ENCODE assay signal across 10 cellular contexts in genomic region chr4:157014621-157015591, GRCh38. TPM values are rescaled to one million over a fixed set of nuclear protein-coding genes. Genes with fewer than 3 reads are reported as not detected.
A peak's percentile ranks its signal among the peaks of the same experiment; 100 is the strongest.
DNase-seq lines count a peak whose midpoint lies in the region; ATAC-seq, FAIRE-seq and TF ChIP-seq lines count a peak whose summit lies in the region.
"Had no signal": no experiment of that assay in that cellular context is flagged by ENCODE, and none has a peak within 500 bp of the region (broad histone marks: within the 10 kb centered on the region; RNA-seq: fewer than 3 reads in every experiment).

No MANE protein-coding gene starts in this region.

- H3K9me3 ChIP-seq in HUES6 (ENCODE audit: control insufficient read depth, insufficient read depth, low read depth, low read length) (no peaks in the 10 kb centered on the region), astrocyte (ENCODE audit: insufficient read depth, low read depth, low read length) (no peaks in the 10 kb centered on the region), mesenchymal stem cell (ENCODE audit: control insufficient read depth, low read length) (no peaks in the 10 kb centered on the region)

- H3K18ac ChIP-seq in mesenchymal stem cell (ENCODE audit: low read depth in 1 of 2, low read length in 2 of 2) = peak overlapping the region; percentile 2 to 67

- H2BK120ac ChIP-seq in mesenchymal stem cell (ENCODE audit: low read depth, low read length) = no peak overlapping the region

- H2BK5ac ChIP-seq in mesenchymal stem cell (ENCODE audit: low read depth, low read length, poor library complexity, severe bottlenecking) = no peak overlapping the region

- H3K79me2 ChIP-seq in astrocyte (ENCODE audit: insufficient read depth, low read length) = no peaks in the 10 kb centered on the region

- H3K14ac ChIP-seq in mesenchymal stem cell (ENCODE audit: low read length in 2 of 2) = no peak overlapping the region

- no peaks in the 10 kb centered on the region for H4K20me1 ChIP-seq in astrocyte (ENCODE audit: insufficient read depth, low read length)

- H4K8ac ChIP-seq in mesenchymal stem cell (ENCODE audit: low read length) = no peak overlapping the region

- H3K4me3 ChIP-seq in HUES6 (ENCODE audit: low read depth, low read length) (0 out of 2 replicates have a peak overlapping the region, but pooled peaks have one; percentile 10), astrocyte (ENCODE audit: insufficient read depth, low read depth, low read length) (no peak overlapping the region), mesenchymal stem cell (ENCODE audit: insufficient read depth in 1 of 2, low read depth in 1 of 2, low read length in 2 of 2) (peak overlapping the region in 1 of 2 experiments; percentile 6)

- H3K27me3 Mint-ChIP-seq in astrocyte (ENCODE audit: low read depth, unreplicated experiment) = no peaks in the 10 kb centered on the region
- H3K27me3 Mint-ChIP-seq: naive thymus-derived CD8-positive, alpha-beta T cell had no signal

- H2BK12ac ChIP-seq in mesenchymal stem cell (ENCODE audit: low read length in 2 of 2) = peak overlapping the region in 1 of 2 experiments; percentile 45

- peak; percentile 60 for DNase-seq in GM03348 (ENCODE audit: low spot score)
- DNase-seq in astrocyte (ENCODE audit: low read depth) = peak; percentile 97
- peak; percentile 91 for DNase-seq in mesenchymal stem cell
- DNase-seq in AML-193 (lab: John Stamatoyannopoulos, UW) = no peak
- no peak for DNase-seq in effector CD8-positive, alpha-beta T cell (lab: John Stamatoyannopoulos, UW)
- DNase-seq in NCI-H748 (lab: John Stamatoyannopoulos, UW; ENCODE audit: unreplicated experiment) = no peak
- DNase-seq: naive thymus-derived CD8-positive, alpha-beta T cell had no signal

- H2BK15ac ChIP-seq in mesenchymal stem cell (ENCODE audit: low read depth, poor library complexity, severe bottlenecking) = no peak overlapping the region

- H3K36me3 ChIP-seq in HUES6 (ENCODE audit: control insufficient read depth, insufficient read depth, low read length) (no peaks in the 10 kb centered on the region), astrocyte (ENCODE audit: insufficient read depth, low read length) (no peaks in the 10 kb centered on the region), mesenchymal stem cell (ENCODE audit: control insufficient read depth in 1 of 2, insufficient read depth in 2 of 2, low read depth in 1 of 2, low read length in 2 of 2) (no peaks in the 10 kb centered on the region)

- H3K23ac ChIP-seq in mesenchymal stem cell (ENCODE audit: low read length in 2 of 2) = no peak overlapping the region

- no peak overlapping the region for H3K4ac ChIP-seq in mesenchymal stem cell (ENCODE audit: low read depth in 1 of 2, low read length in 2 of 2)

- H3K9me3 Mint-ChIP-seq in astrocyte (ENCODE audit: unreplicated experiment) = no peaks in the 10 kb centered on the region

- H3K9ac ChIP-seq in HUES6 (ENCODE audit: low read length) = no peak overlapping the region
- no peak overlapping the region for H3K9ac ChIP-seq in astrocyte (ENCODE audit: low read length)
- peak overlapping the region; percentile 29 for H3K9ac ChIP-seq in mesenchymal stem cell (ENCODE audit: low read length)

- H3K27ac ChIP-seq in HUES6 (ENCODE audit: low read depth, low read length) = no peak overlapping the region
- H3K27ac ChIP-seq in astrocyte (ENCODE audit: low read depth, low read length) = peak overlapping the region; percentile 55
- H3K27ac ChIP-seq in mesenchymal stem cell (ENCODE audit: low read length, poor library complexity, severe bottlenecking) = peak overlapping the region; percentile 62

- H3K4me2 ChIP-seq in astrocyte (ENCODE audit: low read length) (peak overlapping the region; percentile 66), mesenchymal stem cell (ENCODE audit: low read length, poor library complexity, severe bottlenecking) (peak overlapping the region; percentile 26)

- ATAC-seq in GM19395 (IDR thresholded peaks at IDR 0.05; ENCODE audit: unreplicated experiment) = no peak
- ATAC-seq: naive thymus-derived CD8-positive, alpha-beta T cell had no signal

- H3K27me3 ChIP-seq in HUES6 (ENCODE audit: control insufficient read depth, insufficient read depth, low read length) (no peaks in the 10 kb centered on the region), astrocyte (ENCODE audit: insufficient read depth, low read length) (no peaks in the 10 kb centered on the region), mesenchymal stem cell (ENCODE audit: control insufficient read depth in 1 of 2, insufficient read depth in 1 of 2, low read length in 2 of 2) (no peaks in the 10 kb centered on the region)

- H4K91ac ChIP-seq in mesenchymal stem cell (ENCODE audit: low read length) = no peak overlapping the region

- H3K4me1 Mint-ChIP-seq in astrocyte (ENCODE audit: low read depth, unreplicated experiment) = peaks cover 32% of the 10 kb centered on the region
- H3K4me1 Mint-ChIP-seq: naive thymus-derived CD8-positive, alpha-beta T cell had no signal

- H3K27ac Mint-ChIP-seq in astrocyte (ENCODE audit: unreplicated experiment) = peak overlapping the region; percentile 84
- H3K27ac Mint-ChIP-seq: naive thymus-derived CD8-positive, alpha-beta T cell had no signal

- H2AK5ac ChIP-seq in mesenchymal stem cell (ENCODE audit: low read length, severe bottlenecking) = no peak overlapping the region

- H3K79me1 ChIP-seq in mesenchymal stem cell (replicated peaks; ENCODE audit: low read length, poor library complexity, severe bottlenecking) = no peaks in the 10 kb centered on the region

- WGBS in mesenchymal stem cell = 59% methylated on average over 12 of the region's 13 CpGs

- peak overlapping the region; percentile 18 for H2AFZ ChIP-seq in astrocyte (ENCODE audit: low read depth, low read length)
- H2AFZ ChIP-seq in mesenchymal stem cell (ENCODE audit: low read depth, low read length) = no peak overlapping the region

- H3K4me1 ChIP-seq in HUES6 (ENCODE audit: control insufficient read depth, insufficient read depth, low read length) = peaks cover 10% of the 10 kb centered on the region
- peaks cover 25% of the 10 kb centered on the region for H3K4me1 ChIP-seq in astrocyte (ENCODE audit: insufficient read depth, low read length)
- peaks cover 4% of the 10 kb centered on the region for H3K4me1 ChIP-seq in mesenchymal stem cell (ENCODE audit: control insufficient read depth, insufficient read depth, low read depth, low read length)

- peak; percentile 85 for FAIRE-seq in astrocyte (lab: Jason Lieb, UNC)

- no peak for TF ChIP-seq CTCF in astrocyte (IDR thresholded peaks at IDR 0.05; ENCODE audit: insufficient read depth, low read depth, low read length)

- H3K36me3 Mint-ChIP-seq in astrocyte (ENCODE audit: low read depth, unreplicated experiment) = no peaks in the 10 kb centered on the region
- H3K36me3 Mint-ChIP-seq: naive thymus-derived CD8-positive, alpha-beta T cell had no signal

- H3K4me3 Mint-ChIP-seq in astrocyte (ENCODE audit: unreplicated experiment) = peak overlapping the region; percentile 36
- H3K4me3 Mint-ChIP-seq: naive thymus-derived CD8-positive, alpha-beta T cell had no signal

RNA-seq across cellular contexts. Expression of gene PDGFC, which starts 43.3 kb away (rescaled TPM):
- 167 and 188 TPM in 2 replicates for total RNA-seq in astrocyte
- 55.8 TPM for polyA plus RNA-seq in mesenchymal stem cell (2013, experiment 1 of 2)
- 55.6 TPM for polyA plus RNA-seq in mesenchymal stem cell (2013, experiment 2 of 2)
- total RNA-seq: activated CD8-positive, alpha-beta memory T cell treated with anti-CD3 and anti-CD28 coated beads for 36 hours; naive thymus-derived CD8-positive, alpha-beta T cell had no signal
- polyA plus RNA-seq: naive thymus-derived CD8-positive, alpha-beta T cell had no signal

Comparison
In these comparisons a context has a peak if more than half of its experiments do, and no peak if none do; other contexts are left out.
1. DNase-seq: peak in GM03348 (single experiment), astrocyte (single experiment) and mesenchymal stem cell (single experiment); none in AML-193 (0 of 2), effector CD8-positive, alpha-beta T cell (single experiment) and NCI-H748 (single experiment).